In the genomic region with DNA sequence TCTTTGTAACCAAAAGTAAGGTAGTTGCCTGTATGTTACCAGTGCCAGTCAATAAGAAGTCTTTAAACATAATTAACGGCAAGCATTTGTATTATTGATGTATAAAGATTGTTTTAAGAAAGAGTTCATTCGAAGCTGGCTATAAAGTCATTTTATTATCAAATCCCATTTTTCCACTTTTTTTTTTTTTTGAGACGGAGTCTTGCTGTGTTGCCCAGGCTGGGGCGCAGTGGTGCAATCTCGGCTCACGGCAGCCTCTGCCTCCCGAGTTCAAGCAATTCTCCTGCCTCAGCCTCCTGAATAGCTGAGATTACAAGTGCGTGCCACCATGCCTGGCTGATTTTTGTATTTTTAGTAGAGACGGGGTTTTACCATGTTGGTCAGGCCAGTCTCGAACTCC, we compare ENCODE assay signal across 4 cellular contexts. TPM values are rescaled to one million over a fixed set of nuclear protein-coding genes. Genes with fewer than 3 reads are reported as not detected.
"Had no signal": no experiment of that assay in that cellular context is flagged by ENCODE, and none has a peak within 500 bp of the region (broad histone marks: within the 10 kb centered on the region; RNA-seq: fewer than 3 reads in every experiment).

No MANE protein-coding gene starts in this region.

RNA-seq across cellular contexts. Expression of gene SLC26A8, which starts 8.7 kb away (rescaled TPM):
- total RNA-seq: epithelial cell of proximal tubule, left ventricle myocardium inferior, progenitor cell of endocrine pancreas had no signal
- polyA plus RNA-seq: right cardiac atrium had no signal
